1 cellular context compared by ENCODE assay signal in the genomic region with DNA sequence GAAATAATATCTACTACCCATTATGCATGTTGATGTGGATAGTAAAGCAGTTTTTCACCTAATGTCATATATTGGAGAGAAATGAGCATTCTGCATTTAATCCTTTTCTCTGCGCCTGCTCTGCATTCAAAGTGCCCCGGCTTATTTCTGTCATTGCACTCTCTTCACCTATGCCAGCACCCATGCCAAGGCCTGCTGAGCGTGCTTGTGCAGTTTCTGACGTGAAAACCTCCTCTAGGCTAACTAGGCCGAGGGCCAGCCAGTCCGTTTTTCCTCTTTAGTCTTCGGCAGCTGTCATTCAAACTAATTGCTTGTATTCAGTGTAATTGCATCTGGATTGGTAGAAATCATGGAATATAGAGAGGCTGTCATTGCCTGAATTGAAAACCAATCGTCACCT.
TF ChIP-seq lines count a peak whose summit lies in the region.

No MANE protein-coding gene starts in this region.

TF ChIP-seq in HepG2, 621 proteins besides CTCF, POLR2A, EP300 and RAD21 (continued from another document):
- TF ChIP-seq, protein P1, sequence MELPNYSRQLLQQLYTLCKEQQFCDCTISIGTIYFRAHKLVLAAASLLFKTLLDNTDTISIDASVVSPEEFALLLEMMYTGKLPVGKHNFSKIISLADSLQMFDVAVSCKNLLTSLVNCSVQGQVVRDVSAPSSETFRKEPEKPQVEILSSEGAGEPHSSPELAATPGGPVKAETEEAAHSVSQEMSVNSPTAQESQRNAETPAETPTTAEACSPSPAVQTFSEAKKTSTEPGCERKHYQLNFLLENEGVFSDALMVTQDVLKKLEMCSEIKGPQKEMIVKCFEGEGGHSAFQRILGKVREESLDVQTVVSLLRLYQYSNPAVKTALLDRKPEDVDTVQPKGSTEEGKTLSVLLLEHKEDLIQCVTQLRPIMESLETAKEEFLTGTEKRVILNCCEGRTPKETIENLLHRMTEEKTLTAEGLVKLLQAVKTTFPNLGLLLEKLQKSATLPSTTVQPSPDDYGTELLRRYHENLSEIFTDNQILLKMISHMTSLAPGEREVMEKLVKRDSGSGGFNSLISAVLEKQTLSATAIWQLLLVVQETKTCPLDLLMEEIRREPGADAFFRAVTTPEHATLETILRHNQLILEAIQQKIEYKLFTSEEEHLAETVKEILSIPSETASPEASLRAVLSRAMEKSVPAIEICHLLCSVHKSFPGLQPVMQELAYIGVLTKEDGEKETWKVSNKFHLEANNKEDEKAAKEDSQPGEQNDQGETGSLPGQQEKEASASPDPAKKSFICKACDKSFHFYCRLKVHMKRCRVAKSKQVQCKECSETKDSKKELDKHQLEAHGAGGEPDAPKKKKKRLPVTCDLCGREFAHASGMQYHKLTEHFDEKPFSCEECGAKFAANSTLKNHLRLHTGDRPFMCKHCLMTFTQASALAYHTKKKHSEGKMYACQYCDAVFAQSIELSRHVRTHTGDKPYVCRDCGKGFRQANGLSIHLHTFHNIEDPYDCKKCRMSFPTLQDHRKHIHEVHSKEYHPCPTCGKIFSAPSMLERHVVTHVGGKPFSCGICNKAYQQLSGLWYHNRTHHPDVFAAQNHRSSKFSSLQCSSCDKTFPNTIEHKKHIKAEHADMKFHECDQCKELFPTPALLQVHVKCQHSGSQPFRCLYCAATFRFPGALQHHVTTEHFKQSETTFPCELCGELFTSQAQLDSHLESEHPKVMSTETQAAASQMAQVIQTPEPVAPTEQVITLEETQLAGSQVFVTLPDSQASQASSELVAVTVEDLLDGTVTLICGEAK (IDR thresholded peaks at IDR 0.05) = no peak
- TF ChIP-seq, protein P1 (CRISPR knock-in tag; IDR thresholded peaks at IDR 0.05) = no peak
- TF ChIP-seq ZSCAN25 (CRISPR knock-in tag; IDR thresholded peaks at IDR 0.05) = no peak
